Comparison of ENCODE assay signal across 1 cellular context in genomic region chr19:52820472-52821205, GRCh38.
TF ChIP-seq lines count a peak whose summit lies in the region.

No MANE protein-coding gene starts in this region.

TF ChIP-seq in K562, 482 proteins besides CTCF, POLR2A, EP300 and RAD21:
- TF ChIP-seq, protein P1, sequence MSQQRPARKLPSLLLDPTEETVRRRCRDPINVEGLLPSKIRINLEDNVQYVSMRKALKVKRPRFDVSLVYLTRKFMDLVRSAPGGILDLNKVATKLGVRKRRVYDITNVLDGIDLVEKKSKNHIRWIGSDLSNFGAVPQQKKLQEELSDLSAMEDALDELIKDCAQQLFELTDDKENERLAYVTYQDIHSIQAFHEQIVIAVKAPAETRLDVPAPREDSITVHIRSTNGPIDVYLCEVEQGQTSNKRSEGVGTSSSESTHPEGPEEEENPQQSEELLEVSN (IDR thresholded peaks at IDR 0.05; ENCODE audit: borderline replicate concordance in 1 of 2, extremely low read depth in 1 of 2, insufficient read depth in 1 of 2, insufficient read length in 1 of 2, low read depth in 1 of 2, low read length in 1 of 2, poor library complexity in 1 of 2, severe bottlenecking in 1 of 2), result peak in 1 of 2 experiments; percentile 23
